ENCODE assay signal across 1 cellular context in genomic region chr6:166222631-166223030, GRCh38.
TF ChIP-seq lines count a peak whose summit lies in the region.

No MANE protein-coding gene starts in this region.

TF ChIP-seq in K562, 482 proteins besides CTCF, POLR2A, EP300 and RAD21:
- TF ChIP-seq ESRRA (IDR thresholded peaks at IDR 0.05; ENCODE audit: borderline replicate concordance, low read depth), result no peak
- no peak for TF ChIP-seq FOXJ3 (CRISPR knock-in tag; IDR thresholded peaks at IDR 0.05)
- peak; percentile 61 for TF ChIP-seq EGR1 (conservative IDR thresholded peaks at IDR 0.05)
- TF ChIP-seq ZNF277 (CRISPR knock-in tag; IDR thresholded peaks at IDR 0.05; ENCODE audit: borderline replicate concordance), result no peak
- TF ChIP-seq SMAD2 (IDR thresholded peaks at IDR 0.05; ENCODE audit: low read depth, low read length), result no peak
- TF ChIP-seq HMG20B (CRISPR knock-in tag; IDR thresholded peaks at IDR 0.05), result no peak
